In the genomic region with DNA sequence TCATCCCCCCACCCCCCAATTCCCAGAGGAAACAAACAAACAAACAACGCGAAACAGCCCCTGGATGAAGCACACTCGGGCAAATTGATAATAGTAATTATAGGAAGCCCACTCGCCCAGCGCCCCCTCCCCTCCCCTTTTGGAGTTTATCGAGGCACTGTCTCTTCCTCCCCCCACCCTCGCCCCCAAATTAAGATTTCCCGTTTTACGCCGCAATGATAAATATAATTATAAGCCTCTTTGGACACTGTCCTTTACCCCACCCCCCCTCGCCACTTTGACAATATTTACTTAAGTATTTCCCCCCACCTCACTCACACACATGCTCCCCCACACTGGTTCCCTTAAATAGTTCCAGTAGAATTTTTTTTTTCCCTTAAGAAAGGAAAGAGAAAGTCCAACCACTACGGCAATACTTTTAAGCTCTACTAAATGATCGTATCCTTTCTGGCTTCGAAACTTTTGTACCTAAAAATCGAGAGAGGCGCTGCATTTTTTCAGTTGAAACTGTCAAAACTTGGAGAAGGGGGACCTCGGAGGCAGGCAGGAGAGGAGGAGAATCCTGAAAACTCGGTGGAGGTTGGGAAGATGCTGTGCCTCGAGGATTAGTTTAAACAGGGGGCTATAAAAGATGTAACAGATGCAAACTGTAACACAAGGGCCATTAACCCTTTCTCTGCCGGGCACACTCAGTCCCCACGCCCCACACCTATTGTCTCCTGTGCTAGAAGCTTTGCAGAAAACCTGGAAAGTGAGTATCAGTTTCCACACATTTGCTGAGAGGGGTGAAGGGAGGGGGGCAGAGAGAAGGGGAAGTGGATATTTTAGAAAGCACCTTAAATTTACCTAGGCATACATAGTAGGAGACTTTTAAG, we compare ENCODE assay signal across 8 cellular contexts. TPM values are rescaled to one million over a fixed set of nuclear protein-coding genes. Genes with fewer than 3 reads are reported as not detected.
DNase-seq lines count a peak whose midpoint lies in the region; ATAC-seq and TF ChIP-seq lines count a peak whose summit lies in the region.

No MANE protein-coding gene starts in this region.

- H3K79me2 ChIP-seq in GM23248 (ENCODE audit: insufficient read depth): peaks cover 61% of the 10 kb centered on the region

- peak overlapping the region; percentile 99 for H3K9ac ChIP-seq in GM23248

- peaks cover 43% of the 10 kb centered on the region for H3K4me1 ChIP-seq in GM23248 (ENCODE audit: insufficient read depth)

- peak overlapping the region; percentile 87 for H3K4me3 ChIP-seq in GM23248
- H3K4me3 ChIP-seq in fibroblast of the aortic adventitia (ENCODE audit: low read depth, low read length): peak overlapping the region; percentile 73
- H3K4me3 ChIP-seq in retinal pigment epithelial cell (ENCODE audit: low read length): peak overlapping the region; percentile 86

- 2% methylated on average over 13 to 21 of the region's 21 CpGs for WGBS in GM23248 (ENCODE audit: low coverage in 1 of 2, low lambda C conversion rate in 2 of 2, missing lambda C conversion rate in 2 of 2), 2 experiments

- no peaks in the 10 kb centered on the region for H4K20me1 ChIP-seq in GM23248 (ENCODE audit: insufficient read depth)

- no peaks in the 10 kb centered on the region for H3K9me3 ChIP-seq in GM23248 (ENCODE audit: low read depth)

- H3K9me2 ChIP-seq in GM23248 (ENCODE audit: insufficient read depth): no peaks in the 10 kb centered on the region

- H3K36me3 ChIP-seq in GM23248 (ENCODE audit: low read depth): no peaks in the 10 kb centered on the region

- no peaks in the 10 kb centered on the region for H3K27me3 ChIP-seq in GM23248 (replicated peaks; ENCODE audit: insufficient read depth)

- in situ Hi-C loops in GM23248 (cut with MboI): loop anchor here (10.0 kb wide), 1 partner anchor 573 kb away; no protein-coding TSS in a partner anchor

- intact Hi-C loops in posterior vena cava (cut with DNase I): loop anchor here (5.0 to 10.0 kb wide), 4 partner anchors 71 to 1237 kb away; a partner anchor contains a TSS

- TF ChIP-seq CTCF in RWPE1 (conservative IDR thresholded peaks at IDR 0.05; ENCODE audit: low read depth): no peak
- TF ChIP-seq CTCF in fibroblast of the aortic adventitia (IDR thresholded peaks at IDR 0.05; ENCODE audit: insufficient read depth, low read length): no peak
- no peak for TF ChIP-seq CTCF in retinal pigment epithelial cell (conservative IDR thresholded peaks at IDR 0.05; ENCODE audit: low read depth, low read length)

- peak; percentile 64 for DNase-seq in GM23248
- DNase-seq in RWPE1 (ENCODE audit: low spot score): no peak
- peak; percentile 65 for DNase-seq in fibroblast of the aortic adventitia (ENCODE audit: low read depth)
- DNase-seq in retinal pigment epithelial cell (ENCODE audit: low read depth): no peak
- DNase-seq in activated effector memory CD4-positive, alpha-beta T cell treated with anti-CD3 and anti-CD28 coated beads, Interleukin-2, amount 50 U/mL, for 16 hours: no peak
- DNase-seq in posterior vena cava (ENCODE audit: low spot score): no peak

- ATAC-seq in GM19463 (IDR thresholded peaks at IDR 0.05; ENCODE audit: unreplicated experiment) (no peak), GM21528 (IDR thresholded peaks at IDR 0.05; ENCODE audit: low FRiP score, unreplicated experiment) (no peak)

- H3F3A ChIP-seq in GM23248 (ENCODE audit: insufficient read depth): peaks cover 32% of the 10 kb centered on the region

- H3K4me2 ChIP-seq in GM23248 (ENCODE audit: unreplicated experiment): peak overlapping the region; percentile 96

- peak overlapping the region; percentile 99 for H3K27ac ChIP-seq in GM23248
- peak overlapping the region; percentile 76 for H3K27ac ChIP-seq in RWPE1

- peak overlapping the region; percentile 94 for H2AFZ ChIP-seq in GM23248

- POLR2A ChIA-PET in RWPE1 (lab: Yijun Ruan, JAX; ENCODE audit: low non-redundant PET): no interaction called here

- CTCF ChIA-PET in RWPE1 (lab: Yijun Ruan, JAX): interaction anchor here (0.6 kb wide), 1 partner anchor 372 kb away, joined by 3 read pairs; no protein-coding TSS in a partner anchor

RNA-seq across cellular contexts. Expression of a gene that starts 1.9 kb away (rescaled TPM):
- 36.4 and 46.8 TPM in 2 replicates for total RNA-seq in GM23248 (2014; rRNA removed; shearing (Covaris generic))
- polyA plus RNA-seq in GM23248 (2016; fragmentation: Nextera tagmentation; extraction: Ambion mirVana): 25.6 and 26.2 TPM in 2 replicates
- total RNA-seq in fibroblast of the aortic adventitia (ENCODE audit: low replicate concordance): 104 and 129 TPM in 2 replicates
- total RNA-seq in posterior vena cava: 100 to 1,000 TPM; 246 to 288 TPM

Comparison
In these comparisons a context has a peak if more than half of its experiments do, and no peak if none do; other contexts are left out.
1. DNase-seq: peak in GM23248 (single experiment) and fibroblast of the aortic adventitia (single experiment); none in RWPE1 (single experiment), retinal pigment epithelial cell (single experiment), activated effector memory CD4-positive, alpha-beta T cell treated with anti-CD3 and anti-CD28 coated beads, Interleukin-2, amount 50 U/mL, for 16 hours (single experiment) and posterior vena cava (single experiment).
2. Peak in every context shown above with its lines, with median percentiles within 50 percentile points of each other: H3K4me3 ChIP-seq.